1 cellular context compared by ENCODE assay signal in the genomic region with DNA sequence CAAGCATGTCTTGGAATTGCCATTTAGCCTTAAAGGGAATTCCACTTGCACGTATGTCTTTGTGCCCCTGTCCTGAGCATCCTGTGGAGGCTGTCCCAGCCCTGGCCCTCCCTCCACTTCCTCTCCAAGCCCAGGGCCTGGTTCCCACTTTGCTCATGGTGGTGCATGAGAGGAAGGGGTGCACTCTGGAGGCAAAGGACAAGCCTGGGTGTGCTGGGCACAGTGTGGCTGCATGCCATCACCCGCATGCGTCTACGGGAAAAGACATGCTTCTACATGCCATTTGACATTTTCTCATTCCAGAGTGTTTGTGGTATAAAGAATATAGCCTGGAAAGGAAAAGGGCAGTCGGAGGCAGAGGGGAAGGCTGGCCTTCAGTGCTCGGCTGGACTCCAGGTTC.
TF ChIP-seq lines count a peak whose summit lies in the region.

No MANE protein-coding gene starts in this region.

TF ChIP-seq in HEK293, 187 proteins besides CTCF, POLR2A, EP300 and RAD21 (continued from another document):
- TF ChIP-seq, protein P1, sequence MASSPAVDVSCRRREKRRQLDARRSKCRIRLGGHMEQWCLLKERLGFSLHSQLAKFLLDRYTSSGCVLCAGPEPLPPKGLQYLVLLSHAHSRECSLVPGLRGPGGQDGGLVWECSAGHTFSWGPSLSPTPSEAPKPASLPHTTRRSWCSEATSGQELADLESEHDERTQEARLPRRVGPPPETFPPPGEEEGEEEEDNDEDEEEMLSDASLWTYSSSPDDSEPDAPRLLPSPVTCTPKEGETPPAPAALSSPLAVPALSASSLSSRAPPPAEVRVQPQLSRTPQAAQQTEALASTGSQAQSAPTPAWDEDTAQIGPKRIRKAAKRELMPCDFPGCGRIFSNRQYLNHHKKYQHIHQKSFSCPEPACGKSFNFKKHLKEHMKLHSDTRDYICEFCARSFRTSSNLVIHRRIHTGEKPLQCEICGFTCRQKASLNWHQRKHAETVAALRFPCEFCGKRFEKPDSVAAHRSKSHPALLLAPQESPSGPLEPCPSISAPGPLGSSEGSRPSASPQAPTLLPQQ (tag by site-specific recombination; IDR thresholded peaks at IDR 0.05), result no peak
